ENCODE assay signal across 8 cellular contexts in the genomic region with DNA sequence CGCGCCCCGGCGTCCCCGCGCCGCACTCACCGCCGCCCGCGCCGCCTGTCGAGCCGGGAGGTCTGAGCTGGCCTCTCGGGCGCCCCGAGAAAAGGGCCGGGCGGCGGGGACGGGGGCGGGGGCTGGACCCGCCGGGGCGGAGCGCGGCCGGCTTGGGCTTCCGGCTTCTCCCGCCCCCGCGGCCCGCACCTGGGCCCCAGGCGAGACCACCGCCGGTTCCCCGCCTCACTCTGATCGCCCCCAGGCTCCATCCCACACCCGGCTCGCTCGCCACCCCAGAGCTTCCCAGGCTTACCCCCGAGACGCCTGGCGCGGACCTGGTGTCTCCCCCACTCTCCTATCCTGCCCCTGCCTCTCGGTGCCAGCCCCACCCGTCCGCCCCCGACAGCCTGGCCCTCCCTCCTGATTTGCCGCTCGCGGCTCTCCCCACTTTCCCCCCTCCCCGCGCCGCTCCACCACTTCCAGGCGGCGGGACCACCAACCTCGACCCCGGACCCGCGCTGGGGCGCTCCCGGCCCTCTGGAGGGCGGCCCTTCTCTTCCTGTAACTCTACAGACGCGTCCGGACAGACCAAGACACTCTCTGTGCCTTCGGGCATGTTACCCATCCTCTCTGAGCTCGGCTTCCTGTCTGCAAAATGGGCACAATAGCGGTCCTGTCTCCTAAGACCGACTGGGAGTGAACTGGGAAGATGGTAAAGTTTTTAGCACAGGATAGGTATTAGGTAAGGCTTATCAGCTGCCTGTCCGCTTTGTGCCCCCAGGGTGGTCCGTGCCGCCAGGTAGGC. TPM values are rescaled to one million over a fixed set of nuclear protein-coding genes. Genes with fewer than 3 reads are reported as not detected.
DNase-seq lines count a peak whose midpoint lies in the region; ATAC-seq and TF ChIP-seq lines count a peak whose summit lies in the region.

A gene (minus strand): TSS at position 64 of the 787 bp plus-strand sequence. CDS start 30,189 bp downstream, outside the sequence.

- no peaks in the 10 kb centered on the region for H3K9me3 ChIP-seq in T-helper 17 cell (ENCODE audit: control insufficient read depth, low read length, poor library complexity, severe bottlenecking)

- no peak; the same call in 1 of the 2 replicates for TF ChIP-seq CTCF in BJ (IDR thresholded peaks at IDR 0.05; ENCODE audit: insufficient read depth, low read depth, low read length)

- no peaks in the 10 kb centered on the region for H3K27me3 Mint-ChIP-seq in T-helper 17 cell

- TF ChIP-seq POLR2A in GM19099 (IDR thresholded peaks at IDR 0.05; ENCODE audit: extremely low read depth, insufficient read length, low read depth) = peak; percentile 88

- peak within 1 kb of the TSS; percentile 84 for H3K4me3 ChIP-seq in BJ (ENCODE audit: low read depth, low read length)
- peak within 1 kb of the TSS; percentile 47 for H3K4me3 ChIP-seq in skeletal muscle cell (ENCODE audit: low read depth, low read length)

- peaks cover 5% of the 10 kb centered on the region for H3K36me3 Mint-ChIP-seq in T-helper 17 cell (ENCODE audit: low read depth)

- no peaks in the 10 kb centered on the region for H3K36me3 ChIP-seq in BJ (ENCODE audit: control insufficient read depth, insufficient read depth, low read length)

- ATAC-seq in HG03521 (IDR thresholded peaks at IDR 0.05; ENCODE audit: unreplicated experiment) (peak; percentile 56), T-helper 17 cell (peak; percentile 65)

- H3K27ac Mint-ChIP-seq in T-helper 17 cell = peak within 1 kb of the TSS; percentile 93

- peak within 1 kb of the TSS; percentile 93 for H3K4me3 Mint-ChIP-seq in T-helper 17 cell

- POLR2A ChIA-PET in BJ (lab: Charles Lee) = interaction anchor here (0.6 kb wide), 1 partner anchor 372 kb away, joined by 3 read pairs; no protein-coding TSS in a partner anchor

- no peaks in the 10 kb centered on the region for H3K27me3 ChIP-seq in BJ (ENCODE audit: control insufficient read depth, insufficient read depth, low read length)

- CTCF ChIA-PET in BJ (lab: Yijun Ruan, JAX) = interaction anchor here (1.2 to 2.0 kb wide), 4 partner anchors 11 to 55 kb away, joined by 3 to 10 read pairs (median 4); no protein-coding TSS in a partner anchor

- no peak for DNase-seq in BJ (ENCODE audit: low read depth)
- DNase-seq in T-helper 17 cell = peak; percentile 23 to 50 (median 47)
- DNase-seq in astrocyte of the hippocampus (ENCODE audit: low read depth, low spot score) = peak; percentile 83
- peak in 43 of 51 donors; percentile 16 to 81 (median 54) for DNase-seq in hypothalamus (lab: John Stamatoyannopoulos, UW)
- DNase-seq in skeletal muscle cell (ENCODE audit: low read depth) = no peak
- DNase-seq in NCI-H2029 (lab: John Stamatoyannopoulos, UW) = no peak

- H3K4me1 Mint-ChIP-seq in T-helper 17 cell = peaks cover 39% of the 10 kb centered on the region

RNA-seq across cellular contexts. Expression of the gene that starts here (rescaled TPM):
- 118 and 212 TPM in 2 replicates for polyA plus RNA-seq in BJ (2011; rRNA removed)
- 90.5 and 113 TPM in 2 replicates for polyA minus RNA-seq in BJ (2011; rRNA and poly(A)+ RNA removed)
- total RNA-seq in T-helper 17 cell = 100 to 1,000 TPM in 1 of 2 donors, 10 to 100 TPM in 1; 93.1 to 155 TPM

Comparison
In these comparisons a context has a peak if more than half of its experiments do, and no peak if none do; other contexts are left out.
1. DNase-seq: peak in T-helper 17 cell (3 of 3), astrocyte of the hippocampus (single experiment) and hypothalamus (43 of 51); none in BJ (single experiment), skeletal muscle cell (single experiment) and NCI-H2029 (single experiment).